9 cellular contexts compared by ENCODE assay signal in genomic region chr15:44193651-44194396, GRCh38. TPM values are rescaled to one million over a fixed set of nuclear protein-coding genes. Genes with fewer than 3 reads are reported as not detected.
DNase-seq lines count a peak whose midpoint lies in the region; ATAC-seq and TF ChIP-seq lines count a peak whose summit lies in the region.
"Had no signal": no experiment of that assay in that cellular context is flagged by ENCODE, and none has a peak within 500 bp of the region (broad histone marks: within the 10 kb centered on the region; RNA-seq: fewer than 3 reads in every experiment).

No MANE protein-coding gene starts in this region.

- ATAC-seq in HG03097 (IDR thresholded peaks at IDR 0.05; ENCODE audit: low FRiP score, unreplicated experiment) (no peak), HG03045 (IDR thresholded peaks at IDR 0.05; ENCODE audit: unreplicated experiment) (no peak), GM19463 (IDR thresholded peaks at IDR 0.05; ENCODE audit: unreplicated experiment) (no peak)

- H3K36me3 ChIP-seq in WERI-Rb-1 = no peaks in the 10 kb centered on the region
- H3K36me3 ChIP-seq in parathyroid adenoma (ENCODE audit: control insufficient read depth, insufficient read depth, low read length) = no peaks in the 10 kb centered on the region

- no peaks in the 10 kb centered on the region for H3K4me1 ChIP-seq in parathyroid adenoma

- no peaks in the 10 kb centered on the region for H3K79me2 ChIP-seq in parathyroid adenoma

- H3K27ac ChIP-seq in WERI-Rb-1 (no peak overlapping the region), parathyroid adenoma (no peak overlapping the region)
- H3K27ac ChIP-seq: skin epidermis had no signal

- H3K4me3 ChIP-seq in WERI-Rb-1 (ENCODE audit: low read depth, low read length) = peak overlapping the region; percentile 76
- H3K4me3 ChIP-seq in fibroblast of villous mesenchyme (ENCODE audit: low read depth, low read length) = peak overlapping the region; percentile 66
- H3K4me3 ChIP-seq in parathyroid adenoma (ENCODE audit: low read depth, low read length) = peak overlapping the region; percentile 1

- H3K27me3 ChIP-seq in WERI-Rb-1 (ENCODE audit: insufficient read depth, low read depth, severe bottlenecking) = no peaks in the 10 kb centered on the region
- H3K27me3 ChIP-seq in parathyroid adenoma (ENCODE audit: control insufficient read depth, insufficient read depth, low read length) = no peaks in the 10 kb centered on the region

- H2AFZ ChIP-seq in parathyroid adenoma = peak overlapping the region; percentile 80

- H3K4me2 ChIP-seq in parathyroid adenoma (ENCODE audit: low read length) = peak overlapping the region; percentile 66

- TF ChIP-seq CTCF in WERI-Rb-1 (IDR thresholded peaks at IDR 0.05; ENCODE audit: low read depth, low read length) (no peak), fibroblast of villous mesenchyme (IDR thresholded peaks at IDR 0.05; ENCODE audit: insufficient read depth, low read depth, low read length) (no peak), parathyroid adenoma (IDR thresholded peaks at IDR 0.05) (no peak)

- no peaks in the 10 kb centered on the region for H3K9me3 ChIP-seq in WERI-Rb-1 (ENCODE audit: severe bottlenecking)
- H3K9me3 ChIP-seq in parathyroid adenoma (ENCODE audit: control insufficient read depth, low read length) = no peaks in the 10 kb centered on the region

- DNase-seq in C1 segment of cervical spinal cord (lab: John Stamatoyannopoulos, UW) = peak in 12 of 14 donors; percentile 31 to 73 (median 44)
- DNase-seq in HK-2 (ENCODE audit: unreplicated experiment) = peak; percentile 36
- DNase-seq in WERI-Rb-1 = no peak
- DNase-seq in fibroblast of villous mesenchyme (ENCODE audit: low read depth) = peak; percentile 17

- H3K9ac ChIP-seq in parathyroid adenoma = no peak overlapping the region

RNA-seq across cellular contexts. Expression of gene FRMD5, which starts 1.2 kb away (rescaled TPM):
- 1.3 and 1.9 TPM in 2 replicates for total RNA-seq in fibroblast of villous mesenchyme

Comparison
In these comparisons a context has a peak if more than half of its experiments do, and no peak if none do; other contexts are left out.
1. H3K4me3 ChIP-seq: peak in every context shown above with its lines; median percentile 76 in WERI-Rb-1; 66 in fibroblast of villous mesenchyme; 1 in parathyroid adenoma.